25 cellular contexts compared by ENCODE assay signal in the genomic region with DNA sequence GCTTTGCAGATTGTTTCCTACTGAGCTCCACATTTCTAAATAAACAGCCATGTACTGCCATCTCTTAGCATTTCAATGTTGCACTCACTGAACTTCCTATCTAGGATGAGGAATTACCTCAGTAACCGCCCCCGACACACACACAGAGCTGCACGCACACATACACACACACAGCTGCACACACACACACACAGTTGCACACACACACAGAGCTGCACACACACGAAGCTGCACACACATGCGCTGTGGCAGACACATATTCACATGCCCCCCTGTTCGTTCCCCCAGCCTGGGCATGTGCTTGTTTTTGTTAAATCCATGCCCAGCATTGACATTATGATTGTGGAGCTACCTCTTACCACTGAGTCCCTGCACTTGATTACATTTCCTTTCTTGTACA. TPM values are rescaled to one million over a fixed set of nuclear protein-coding genes. Genes with fewer than 3 reads are reported as not detected.
"Had no signal": no experiment of that assay in that cellular context is flagged by ENCODE, and none has a peak within 500 bp of the region (broad histone marks: within the 10 kb centered on the region; RNA-seq: fewer than 3 reads in every experiment).

No MANE protein-coding gene starts in this region.

- H3K27ac Mint-ChIP-seq: activated naive CD8-positive, alpha-beta T cell treated with anti-CD3 and anti-CD28 coated beads for 36 hours; stimulated activated effector memory CD8-positive, alpha-beta T cell treated with anti-CD3 and anti-CD28 coated beads, Interleukin-12 subunit alpha, Interleukin-12 subunit beta, amount 100 ng/mL, for 72 hours; stimulated activated naive CD8-positive, alpha-beta T cell treated with anti-CD3 and anti-CD28 coated beads, Interleukin-15, amount 100 ng/mL, for 72 hours had no signal

- H3K4me3 Mint-ChIP-seq: activated naive CD8-positive, alpha-beta T cell treated with anti-CD3 and anti-CD28 coated beads for 36 hours; naive thymus-derived CD8-positive, alpha-beta T cell; stimulated activated effector memory CD8-positive, alpha-beta T cell treated with anti-CD3 and anti-CD28 coated beads, Interleukin-12 subunit alpha, Interleukin-12 subunit beta, amount 100 ng/mL, for 72 hours; stimulated activated naive CD8-positive, alpha-beta T cell treated with anti-CD3 and anti-CD28 coated beads, Interleukin-15, amount 100 ng/mL, for 72 hours had no signal

- H3K79me2 ChIP-seq: parathyroid adenoma had no signal

- H3K9me3 Mint-ChIP-seq: activated naive CD8-positive, alpha-beta T cell treated with anti-CD3 and anti-CD28 coated beads for 36 hours; naive thymus-derived CD8-positive, alpha-beta T cell; stimulated activated effector memory CD8-positive, alpha-beta T cell treated with anti-CD3 and anti-CD28 coated beads, Interleukin-12 subunit alpha, Interleukin-12 subunit beta, amount 100 ng/mL, for 72 hours; stimulated activated naive CD8-positive, alpha-beta T cell treated with anti-CD3 and anti-CD28 coated beads, Interleukin-15, amount 100 ng/mL, for 72 hours had no signal

- H3K27me3 ChIP-seq: right lobe of liver, uterus had no signal

- H2AFZ ChIP-seq: parathyroid adenoma had no signal

- H3K4me3 ChIP-seq: left lung, lung, right lobe of liver, tibial nerve, uterus had no signal

- ATAC-seq: naive thymus-derived CD8-positive, alpha-beta T cell; right lobe of liver; stimulated activated effector memory CD8-positive, alpha-beta T cell treated with anti-CD3 and anti-CD28 coated beads, Interleukin-12 subunit alpha, Interleukin-12 subunit beta, amount 100 ng/mL, for 72 hours; stimulated activated naive CD8-positive, alpha-beta T cell treated with anti-CD3 and anti-CD28 coated beads, Interleukin-15, amount 100 ng/mL, for 72 hours had no signal

- H3K4me1 Mint-ChIP-seq: activated naive CD8-positive, alpha-beta T cell treated with anti-CD3 and anti-CD28 coated beads for 36 hours; naive thymus-derived CD8-positive, alpha-beta T cell; stimulated activated effector memory CD8-positive, alpha-beta T cell treated with anti-CD3 and anti-CD28 coated beads, Interleukin-12 subunit alpha, Interleukin-12 subunit beta, amount 100 ng/mL, for 72 hours; stimulated activated naive CD8-positive, alpha-beta T cell treated with anti-CD3 and anti-CD28 coated beads, Interleukin-15, amount 100 ng/mL, for 72 hours had no signal

- H3K36me3 Mint-ChIP-seq: activated naive CD8-positive, alpha-beta T cell treated with anti-CD3 and anti-CD28 coated beads for 36 hours; naive thymus-derived CD8-positive, alpha-beta T cell; stimulated activated effector memory CD8-positive, alpha-beta T cell treated with anti-CD3 and anti-CD28 coated beads, Interleukin-12 subunit alpha, Interleukin-12 subunit beta, amount 100 ng/mL, for 72 hours had no signal

- H3K36me3 ChIP-seq: left lung, right lobe of liver, tibial nerve, uterus had no signal

- H3K4me1 ChIP-seq: parathyroid adenoma, right lobe of liver, uterus had no signal

- H3K9me3 ChIP-seq: left lung, right lobe of liver, tibial nerve, uterus had no signal

- H3K27ac ChIP-seq: left lung, parathyroid adenoma, right lobe of liver, tibial nerve, uterus had no signal

- DNase-seq: activated CD4-positive, alpha-beta T cell treated with anti-CD3 and anti-CD28 coated beads for 1 hour; activated CD4-positive, alpha-beta T cell treated with anti-CD3 and anti-CD28 coated beads, Interleukin-2, amount 50 U/mL, for 1 hour; activated naive CD4-positive, alpha-beta T cell treated with Interleukin-2 at 50 U/mL for 16 hours; activated naive CD8-positive, alpha-beta T cell treated with anti-CD3 and anti-CD28 coated beads for 36 hours; activated T-cell treated with anti-CD3 and anti-CD28 coated beads, Interleukin-2, amount 50 U/mL, for 1 hour; cerebellar nuclear complex; cortex of kidney; naive thymus-derived CD8-positive, alpha-beta T cell; stimulated activated CD4-positive, alpha-beta T cell treated with anti-CD3 and anti-CD28 coated beads, Interleukin-2, amount 100 ng/mL, for 24 hours; stimulated activated naive CD8-positive, alpha-beta T cell treated with anti-CD3 and anti-CD28 coated beads, Interleukin-15, amount 100 ng/mL, for 72 hours; T-helper 9 cell had no signal

RNA-seq across cellular contexts. Expression of a gene that starts 39.6 kb away (rescaled TPM):
- total RNA-seq: activated naive CD8-positive, alpha-beta T cell treated with anti-CD3 and anti-CD28 coated beads for 36 hours; bronchial epithelial cell; epithelial cell of proximal tubule; fibroblast of lung; glomerular endothelial cell; kidney epithelial cell; left lung; lung; naive thymus-derived CD8-positive, alpha-beta T cell; T-helper 1 cell treated with Interleukin-12 subunit alpha and Interleukin-12 subunit beta and Interleukin-4 antibody, amounts not matched to agents 30 ng/mL and 1 ng/mL, for 36 hours; uterus had no signal
- polyA plus RNA-seq: fibroblast of lung; lung; naive thymus-derived CD8-positive, alpha-beta T cell; small intestine had no signal
